Comparison of ENCODE assay signal across 15 cellular contexts in the genomic region with DNA sequence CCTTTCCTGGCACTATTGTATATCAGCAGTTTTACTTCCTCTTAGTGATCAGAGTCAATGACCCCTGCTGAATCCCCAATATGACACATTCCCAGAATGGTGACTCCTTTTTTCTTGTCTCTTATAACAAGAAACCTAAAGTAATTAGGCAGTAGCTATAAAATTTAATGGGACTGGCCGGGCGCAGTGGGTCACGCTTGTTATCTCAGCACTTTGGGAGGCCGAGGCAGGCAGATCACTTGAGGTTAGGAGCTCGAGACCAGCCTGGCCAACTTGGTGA. TPM values are rescaled to one million over a fixed set of nuclear protein-coding genes. Genes with fewer than 3 reads are reported as not detected.
DNase-seq lines count a peak whose midpoint lies in the region; ATAC-seq, FAIRE-seq and TF ChIP-seq lines count a peak whose summit lies in the region.
"Had no signal": no experiment of that assay in that cellular context is flagged by ENCODE, and none has a peak within 500 bp of the region (broad histone marks: within the 10 kb centered on the region; RNA-seq: fewer than 3 reads in every experiment).

No MANE protein-coding gene starts in this region.

- no peak for TF ChIP-seq CTCF in Calu3 (IDR thresholded peaks at IDR 0.05; ENCODE audit: unreplicated experiment)

- no peaks in the 10 kb centered on the region for H3K9me3 ChIP-seq in muscle layer of duodenum (ENCODE audit: control insufficient read depth in 1 of 2, low read length in 2 of 2)

- no TSS peak for BruUV-seq in Calu3 (replicated peaks; lab: Mats Ljungman, UMichigan)

- peak overlapping the region; percentile 28; the same call in 1 of the 2 replicates for H3K4me3 ChIP-seq in ACC112 (ENCODE audit: low read depth, low read length)
- H3K4me3 ChIP-seq in muscle layer of duodenum (ENCODE audit: low read depth in 1 of 2, low read length in 2 of 2): no peak overlapping the region

- intact Hi-C loops in Calu3 (cut with micrococcal nuclease; ENCODE audit: unreplicated experiment): loop anchor here (5.0 kb wide), 1 partner anchor 69 kb away; no protein-coding TSS in a partner anchor

- H3K36me3 Mint-ChIP-seq in Calu3 (ENCODE audit: insufficient read depth, unreplicated experiment): peaks cover 5% of the 10 kb centered on the region
- H3K36me3 Mint-ChIP-seq: immature natural killer cell had no signal

- peak overlapping the region; percentile 75 for H3K27ac ChIP-seq in ACC112 (ENCODE audit: low read depth, low read length)
- peak overlapping the region; percentile 34 for H3K27ac ChIP-seq in caudate nucleus (ENCODE audit: low read depth, low read length)
- H3K27ac ChIP-seq in muscle layer of duodenum (ENCODE audit: low read length): peak overlapping the region; percentile 52

- no peak for ATAC-seq in GM21529 (IDR thresholded peaks at IDR 0.05; ENCODE audit: unreplicated experiment)
- ATAC-seq: activated CD8-positive, alpha-beta T cell treated with anti-CD3 and anti-CD28 coated beads, Interleukin-2, amount 10 ng/mL, durations not matched to agents 7 days and 5 days; stimulated activated naive CD8-positive, alpha-beta T cell treated with anti-CD3 and anti-CD28 coated beads, Interleukin-15, Interleukin-2, amounts not matched to agents 100 U/mL and 50 U/mL, for 24 hours had no signal

- peaks cover 20% of the 10 kb centered on the region for H3K4me1 Mint-ChIP-seq in Calu3 (ENCODE audit: low read depth, unreplicated experiment)
- H3K4me1 Mint-ChIP-seq: immature natural killer cell had no signal

- no peak overlapping the region for H3K27ac Mint-ChIP-seq in Calu3 (ENCODE audit: unreplicated experiment)
- H3K27ac Mint-ChIP-seq: activated CD8-positive, alpha-beta T cell treated with anti-CD3 and anti-CD28 coated beads, Interleukin-2, amount 10 ng/mL, durations not matched to agents 7 days and 5 days; activated T-helper 1 cell treated with anti-CD3 and anti-CD28 coated beads, Interleukin-12 subunit alpha, Interleukin-12 subunit beta, Interleukin-2, Interleukin-4 antibody, amounts not matched to agents 30 ng/mL and 10 ng/mL and 1 ng/mL, durations not matched to agents 14 hours and 24 hours and 36 hours; immature natural killer cell had no signal

- peak; percentile 6 for DNase-seq in HT1080 (ENCODE audit: low read depth)
- DNase-seq in caudate nucleus (lab: John Stamatoyannopoulos, UW): no peak
- no peak for DNase-seq in urothelium cell line (ENCODE audit: low spot score)
- no peak for DNase-seq in Calu3
- no peak for DNase-seq in NCI-H2081 treated with DMSO at 0.1 percent for 48 hours (lab: John Stamatoyannopoulos, UW)
- DNase-seq: activated CD8-positive, alpha-beta T cell treated with anti-CD3 and anti-CD28 coated beads, Interleukin-2, amount 10 ng/mL, durations not matched to agents 7 days and 5 days; DMS 273 treated with DMSO at 0.1 percent for 48 hours; immature natural killer cell; NCI-H187; stimulated activated naive CD8-positive, alpha-beta T cell treated with anti-CD3 and anti-CD28 coated beads, Interleukin-15, Interleukin-2, amounts not matched to agents 100 U/mL and 50 U/mL, for 24 hours had no signal

- H3K36me3 ChIP-seq in ACC112 (ENCODE audit: insufficient read depth, low read length) (no peaks in the 10 kb centered on the region), muscle layer of duodenum (ENCODE audit: control insufficient read depth in 1 of 2, insufficient read depth in 2 of 2, low read length in 2 of 2) (no peaks in the 10 kb centered on the region)

- H3K27me3 Mint-ChIP-seq in Calu3 (ENCODE audit: unreplicated experiment): no peaks in the 10 kb centered on the region

- FAIRE-seq in urothelium cell line (lab: Jason Lieb, UNC): no peak
- FAIRE-seq: endometrium had no signal

- H3K27me3 ChIP-seq in ACC112 (ENCODE audit: insufficient read depth, low read length) (no peaks in the 10 kb centered on the region), muscle layer of duodenum (ENCODE audit: low read depth, low read length) (no peaks in the 10 kb centered on the region)

- H3K9me3 Mint-ChIP-seq in Calu3 (ENCODE audit: low read depth, unreplicated experiment): no peaks in the 10 kb centered on the region
- H3K9me3 Mint-ChIP-seq: activated T-helper 1 cell treated with anti-CD3 and anti-CD28 coated beads, Interleukin-12 subunit alpha, Interleukin-12 subunit beta, Interleukin-2, Interleukin-4 antibody, amounts not matched to agents 30 ng/mL and 10 ng/mL and 1 ng/mL, durations not matched to agents 14 hours and 24 hours and 36 hours; immature natural killer cell had no signal

- H3K79me2 ChIP-seq in ACC112 (ENCODE audit: control insufficient read depth, insufficient read depth, low read length, unreplicated experiment): no peaks in the 10 kb centered on the region

- H3K4me1 ChIP-seq in ACC112 (ENCODE audit: control insufficient read depth, insufficient read depth, low read length, unreplicated experiment): peaks cover 21% of the 10 kb centered on the region
- H3K4me1 ChIP-seq in muscle layer of duodenum (ENCODE audit: control insufficient read depth in 1 of 2, insufficient read depth in 2 of 2, low read length in 2 of 2): peaks cover 0 to 10% of the 10 kb centered on the region in 2 donors

- CTCF ChIA-PET in Calu3 (lab: Charles Lee): interaction anchor here (0.7 to 1.8 kb wide), 4 partner anchors 10 to 39 kb away, joined by 3 to 5 read pairs (median 4); no protein-coding TSS in a partner anchor

- H2AFZ ChIP-seq in ACC112 (ENCODE audit: low read length, unreplicated experiment): no peak overlapping the region

- H3K4me3 Mint-ChIP-seq in Calu3 (ENCODE audit: low read depth, unreplicated experiment): no peak overlapping the region
- H3K4me3 Mint-ChIP-seq: activated CD8-positive, alpha-beta T cell treated with anti-CD3 and anti-CD28 coated beads, Interleukin-2, amount 10 ng/mL, durations not matched to agents 7 days and 5 days; activated T-helper 1 cell treated with anti-CD3 and anti-CD28 coated beads, Interleukin-12 subunit alpha, Interleukin-12 subunit beta, Interleukin-2, Interleukin-4 antibody, amounts not matched to agents 30 ng/mL and 10 ng/mL and 1 ng/mL, durations not matched to agents 14 hours and 24 hours and 36 hours; immature natural killer cell had no signal

RNA-seq across cellular contexts. Expression of a gene that starts 39.7 kb away (rescaled TPM):
- 14.2 and 14.6 TPM in 2 replicates for total RNA-seq in HT1080 (2014; rRNA removed; shearing (Covaris generic))
- 13.3 and 19.3 TPM in 2 replicates for polyA plus RNA-seq in HT1080 (2015; cell fraction: cytosol; rRNA removed)
- polyA plus RNA-seq in HT1080 (2015; cell fraction: nucleus; rRNA removed): 22.1 and 22.8 TPM in 2 replicates
- total RNA-seq in Calu3 (2022): 48.6 and 49.5 TPM in 2 replicates
